Comparison of ENCODE assay signal across 14 cellular contexts in genomic region chr9:128587453-128587852, GRCh38. TPM values are rescaled to one million over a fixed set of nuclear protein-coding genes. Genes with fewer than 3 reads are reported as not detected.
DNase-seq lines count a peak whose midpoint lies in the region; ATAC-seq and TF ChIP-seq lines count a peak whose summit lies in the region.
"Had no signal": no experiment of that assay in that cellular context is flagged by ENCODE, and none has a peak within 500 bp of the region (broad histone marks: within the 10 kb centered on the region; RNA-seq: fewer than 3 reads in every experiment).

No MANE protein-coding gene starts in this region.

- TF ChIP-seq POLR2A in suprapubic skin (IDR thresholded peaks at IDR 0.05), result no peak

- H3K36me3 ChIP-seq in suprapubic skin, result peaks cover 100% of the 10 kb centered on the region

- no peak for TF ChIP-seq CTCF in GM13977 (IDR thresholded peaks at IDR 0.05; ENCODE audit: extremely low read depth, insufficient read depth, missing control alignments)
- TF ChIP-seq CTCF in suprapubic skin (IDR thresholded peaks at IDR 0.05), result no peak

- no peaks in the 10 kb centered on the region for H3K4me1 ChIP-seq in suprapubic skin
- H3K4me1 ChIP-seq: tibial nerve had no signal

- no peak overlapping the region for H3K4me3 ChIP-seq in suprapubic skin
- H3K4me3 ChIP-seq: coronary artery, tibial nerve had no signal

- peaks cover 13% of the 10 kb centered on the region for H3K4me1 Mint-ChIP-seq in activated naive CD8-positive, alpha-beta T cell treated with anti-CD3 and anti-CD28 coated beads for 36 hours
- H3K4me1 Mint-ChIP-seq: nephron had no signal

- no peaks in the 10 kb centered on the region for H3K9me3 ChIP-seq in suprapubic skin
- H3K9me3 ChIP-seq: tibial nerve had no signal

- peak overlapping the region; percentile 32 for H3K4me3 Mint-ChIP-seq in activated naive CD8-positive, alpha-beta T cell treated with anti-CD3 and anti-CD28 coated beads for 36 hours
- H3K4me3 Mint-ChIP-seq: nephron had no signal

- peaks cover 39% of the 10 kb centered on the region for H3K36me3 Mint-ChIP-seq in activated naive CD8-positive, alpha-beta T cell treated with anti-CD3 and anti-CD28 coated beads for 36 hours

- TF ChIP-seq EP300 in suprapubic skin (IDR thresholded peaks at IDR 0.05), result no peak

- in situ Hi-C loops in GM13977 (cut with MboI; ENCODE audit: low pct_unique_long_range_greater_than_20kb, low sequenced_read_pairs, unreplicated experiment), result no loop called here

- H3K27me3 Mint-ChIP-seq in activated naive CD8-positive, alpha-beta T cell treated with anti-CD3 and anti-CD28 coated beads for 36 hours, result no peaks in the 10 kb centered on the region

- peak overlapping the region; percentile 84 for H3K27ac Mint-ChIP-seq in activated naive CD8-positive, alpha-beta T cell treated with anti-CD3 and anti-CD28 coated beads for 36 hours
- H3K27ac Mint-ChIP-seq: nephron had no signal

- DNase-seq in GM13977 (ENCODE audit: low spot score) (peak; percentile 48), suprapubic skin (ENCODE audit: low spot score in 2 of 2) (no peak), DMS153 (lab: John Stamatoyannopoulos, UW) (no peak), NCI-H1092 (lab: John Stamatoyannopoulos, UW) (no peak)
- DNase-seq in activated CD4-positive, alpha-beta T cell treated with anti-CD3 and anti-CD28 coated beads for 48 hours, result peak; percentile 71
- DNase-seq in activated naive CD8-positive, alpha-beta T cell treated with anti-CD3 and anti-CD28 coated beads for 36 hours, result peak; percentile 75
- DNase-seq in stimulated activated CD4-positive, alpha-beta T cell treated with anti-CD3 and anti-CD28 coated beads, Interleukin-4, amount 100 ng/mL, for 4 hours, result peak; percentile 34 to 41
- DNase-seq: kidney, NCI-H1092 treated with DMSO at 0.1 percent for 48 hours had no signal

- WGBS in suprapubic skin, result 66% methylated on average over 6 of the region's 6 CpGs

- no peaks in the 10 kb centered on the region for H3K9me3 Mint-ChIP-seq in activated naive CD8-positive, alpha-beta T cell treated with anti-CD3 and anti-CD28 coated beads for 36 hours
- H3K9me3 Mint-ChIP-seq: nephron had no signal

- no peaks in the 10 kb centered on the region for H3K27me3 ChIP-seq in suprapubic skin
- H3K27me3 ChIP-seq: tibial nerve had no signal

- ATAC-seq in HG02981 (IDR thresholded peaks at IDR 0.05; ENCODE audit: unreplicated experiment), result no peak
- ATAC-seq: SK-N-SH treated with all-trans-retinoic acid at 6 μM for 48 hours had no signal

- no peak overlapping the region for H3K27ac ChIP-seq in suprapubic skin
- H3K27ac ChIP-seq: coronary artery, tibial nerve had no signal

RNA-seq across cellular contexts. Expression of gene SPTAN1, which starts 35.1 kb away (rescaled TPM):
- total RNA-seq in activated naive CD8-positive, alpha-beta T cell treated with anti-CD3 and anti-CD28 coated beads for 36 hours, result 100 to 1,000 TPM; 142 to 143 TPM
- total RNA-seq in suprapubic skin, result 100 to 1,000 TPM; 251 to 476 (median 354) TPM

Comparison
In these comparisons a context has a peak if more than half of its experiments do, and no peak if none do; other contexts are left out.
1. DNase-seq: peak in GM13977 (single experiment), activated CD4-positive, alpha-beta T cell treated with anti-CD3 and anti-CD28 coated beads for 48 hours (single experiment), activated naive CD8-positive, alpha-beta T cell treated with anti-CD3 and anti-CD28 coated beads for 36 hours (single experiment) and stimulated activated CD4-positive, alpha-beta T cell treated with anti-CD3 and anti-CD28 coated beads, Interleukin-4, amount 100 ng/mL, for 4 hours (2 of 2); none in suprapubic skin (0 of 2), DMS153 (single experiment) and NCI-H1092 (single experiment).